In genomic region chr10:92544296-92544695, GRCh38 we compare ENCODE assay signal across 9 cellular contexts. TPM values are rescaled to one million over a fixed set of nuclear protein-coding genes. Genes with fewer than 3 reads are reported as not detected.
DNase-seq lines count a peak whose midpoint lies in the region; ATAC-seq and TF ChIP-seq lines count a peak whose summit lies in the region.
"Had no signal": no experiment of that assay in that cellular context is flagged by ENCODE, and none has a peak within 500 bp of the region (broad histone marks: within the 10 kb centered on the region; RNA-seq: fewer than 3 reads in every experiment).

No MANE protein-coding gene starts in this region.

- peaks cover 13% of the 10 kb centered on the region for H3K4me1 Mint-ChIP-seq in activated CD8-positive, alpha-beta T cell treated with anti-CD3 and anti-CD28 coated beads, Interleukin-2, amount 10 ng/mL, durations not matched to agents 7 days and 5 days (ENCODE audit: low read depth)

- TF ChIP-seq CTCF in vagina (IDR thresholded peaks at IDR 0.05), result no peak

- no peak overlapping the region for H3K27ac ChIP-seq in vagina

- peak overlapping the region; percentile 24 for H3K4me3 Mint-ChIP-seq in activated CD8-positive, alpha-beta T cell treated with anti-CD3 and anti-CD28 coated beads, Interleukin-2, amount 10 ng/mL, durations not matched to agents 7 days and 5 days

- no peak for TF ChIP-seq POLR2A in GM18505 (IDR thresholded peaks at IDR 0.05; ENCODE audit: borderline replicate concordance, extremely low read depth, insufficient read depth, insufficient read length)
- TF ChIP-seq POLR2A in vagina (IDR thresholded peaks at IDR 0.05), result no peak

- no peaks in the 10 kb centered on the region for H3K36me3 ChIP-seq in vagina

- DNase-seq in NCI-H1436 (lab: John Stamatoyannopoulos, UW), result peak; percentile 48
- DNase-seq in NCI-H1436 treated with DMSO at 0.1 percent for 48 hours (lab: John Stamatoyannopoulos, UW), result no peak
- DNase-seq in NAMALWA (ENCODE audit: low spot score), result peak; percentile 15
- peak; percentile 29 for DNase-seq in activated CD8-positive, alpha-beta T cell treated with anti-CD3 and anti-CD28 coated beads, Interleukin-2, amount 10 ng/mL, durations not matched to agents 7 days and 5 days
- peak; percentile 31 for DNase-seq in myocyte (ENCODE audit: low read depth)
- no peak for DNase-seq in left ventricle myocardium superior
- DNase-seq in vagina (ENCODE audit: extremely low spot score in 2 of 2), result no peak
- DNase-seq: MM.1S had no signal

- no peaks in the 10 kb centered on the region for H3K9me3 ChIP-seq in vagina

- H3K27ac Mint-ChIP-seq in activated CD8-positive, alpha-beta T cell treated with anti-CD3 and anti-CD28 coated beads, Interleukin-2, amount 10 ng/mL, durations not matched to agents 7 days and 5 days, result no peak overlapping the region

- no peaks in the 10 kb centered on the region for H3K27me3 ChIP-seq in vagina

- no peaks in the 10 kb centered on the region for H3K27me3 Mint-ChIP-seq in activated CD8-positive, alpha-beta T cell treated with anti-CD3 and anti-CD28 coated beads, Interleukin-2, amount 10 ng/mL, durations not matched to agents 7 days and 5 days (ENCODE audit: low read depth)

- no peak overlapping the region for H3K4me3 ChIP-seq in vagina

- no peaks in the 10 kb centered on the region for H3K9me3 Mint-ChIP-seq in activated CD8-positive, alpha-beta T cell treated with anti-CD3 and anti-CD28 coated beads, Interleukin-2, amount 10 ng/mL, durations not matched to agents 7 days and 5 days (ENCODE audit: insufficient read depth)

- intact Hi-C loops in left ventricle myocardium superior (cut with micrococcal nuclease) (no loop called here), vagina (cut with DNase I) (no loop called here)

- no peaks in the 10 kb centered on the region for H3K4me1 ChIP-seq in vagina

- CTCF ChIA-PET in activated CD8-positive, alpha-beta T cell treated with anti-CD3 and anti-CD28 coated beads, Interleukin-2, amount 10 ng/mL, durations not matched to agents 7 days and 5 days (lab: Charles Lee), result interaction anchor here (0.9 to 1.8 kb wide), 4 partner anchors 19 to 30 kb away, joined by 3 to 5 read pairs (median 3); partner anchors contain the start of gene IDE

- peak; percentile 53 for ATAC-seq in activated CD8-positive, alpha-beta T cell treated with anti-CD3 and anti-CD28 coated beads, Interleukin-2, amount 10 ng/mL, durations not matched to agents 7 days and 5 days
- ATAC-seq in GM18505 (IDR thresholded peaks at IDR 0.05; ENCODE audit: unreplicated experiment) (no peak), left ventricle myocardium superior (no peak)

- peaks cover 2% of the 10 kb centered on the region for H3K36me3 Mint-ChIP-seq in activated CD8-positive, alpha-beta T cell treated with anti-CD3 and anti-CD28 coated beads, Interleukin-2, amount 10 ng/mL, durations not matched to agents 7 days and 5 days (ENCODE audit: low read depth)

- POLR2A ChIA-PET in activated CD8-positive, alpha-beta T cell treated with anti-CD3 and anti-CD28 coated beads, Interleukin-2, amount 10 ng/mL, durations not matched to agents 7 days and 5 days (lab: Charles Lee), result no interaction called here

RNA-seq across cellular contexts. Expression of gene IDE, which starts 29.6 kb away (rescaled TPM):
- total RNA-seq in activated CD8-positive, alpha-beta T cell treated with anti-CD3 and anti-CD28 coated beads, Interleukin-2, amount 10 ng/mL, durations not matched to agents 7 days and 5 days, result 10 to 100 TPM; 12.5 to 13.4 TPM
- total RNA-seq in myocyte (28.6 and 29.1 TPM in 2 replicates), left ventricle myocardium superior (47.8 TPM), vagina (22.3 TPM)
- polyA plus RNA-seq in myocyte (2012), result 10.1 TPM

RNA-seq across cellular contexts. Expression of gene KIF11, which starts 48.6 kb away (rescaled TPM):
- total RNA-seq in activated CD8-positive, alpha-beta T cell treated with anti-CD3 and anti-CD28 coated beads, Interleukin-2, amount 10 ng/mL, durations not matched to agents 7 days and 5 days, result 10 to 100 TPM; 85.2 to 87.0 TPM
- total RNA-seq in myocyte (1.3 and 1.9 TPM in 2 replicates), left ventricle myocardium superior (0.64 TPM), vagina (3.4 TPM)
- polyA plus RNA-seq in myocyte (2012), result 0.49 TPM

Comparison
In these comparisons a context has a peak if more than half of its experiments do, and no peak if none do; other contexts are left out.
1. DNase-seq: peak in NCI-H1436 (single experiment), NAMALWA (single experiment), activated CD8-positive, alpha-beta T cell treated with anti-CD3 and anti-CD28 coated beads, Interleukin-2, amount 10 ng/mL, durations not matched to agents 7 days and 5 days (single experiment) and myocyte (single experiment); none in NCI-H1436 treated with DMSO at 0.1 percent for 48 hours (single experiment), left ventricle myocardium superior (single experiment) and vagina (0 of 2).
2. RNA of gene KIF11, which starts 48.6 kb away (total RNA-seq): 85.2 to 87.0 TPM in activated CD8-positive, alpha-beta T cell treated with anti-CD3 and anti-CD28 coated beads, Interleukin-2, amount 10 ng/mL, durations not matched to agents 7 days and 5 days; 3.4 TPM in vagina (single experiment), 1.3 to 1.9 TPM in myocyte and 0.64 TPM in left ventricle myocardium superior (single experiment); every median in the first group is over 10 times any median in the second.